28 cellular contexts compared by ENCODE assay signal in genomic region chr1:240466509-240466908, GRCh38.
"Had no signal": no experiment of that assay in that cellular context is flagged by ENCODE, and none has a peak within 500 bp of the region (broad histone marks: within the 10 kb centered on the region; RNA-seq: fewer than 3 reads in every experiment).

No MANE protein-coding gene starts in this region.

- H3K4me1 ChIP-seq: breast epithelium, Peyer's patch, SJCRH30 had no signal

- H3K27me3 Mint-ChIP-seq: activated naive CD4-positive, alpha-beta T cell treated with anti-CD3 and anti-CD28 coated beads, Interleukin-2, amount 50 U/mL, for 24 hours; activated T-cell treated with anti-CD3 and anti-CD28 coated beads, Interleukin-2, amount 50 U/mL, for 24 hours had no signal

- H3K9me3 ChIP-seq: breast epithelium, Peyer's patch, SJCRH30 had no signal

- H3K27ac Mint-ChIP-seq: activated CD8-positive, alpha-beta T cell treated with anti-CD3 and anti-CD28 coated beads, Interleukin-2, amount 10 ng/mL, durations not matched to agents 7 days and 5 days; activated naive CD4-positive, alpha-beta T cell treated with anti-CD3 and anti-CD28 coated beads, Interleukin-2, amount 50 U/mL, for 24 hours; activated T-cell treated with anti-CD3 and anti-CD28 coated beads, Interleukin-2, amount 50 U/mL, for 24 hours; activated T-helper 1 cell treated with anti-CD3 and anti-CD28 coated beads, Interleukin-12 subunit alpha, Interleukin-12 subunit beta, Interleukin-2, Interleukin-4 antibody, amounts not matched to agents 30 ng/mL and 10 ng/mL and 1 ng/mL, durations not matched to agents 14 hours and 24 hours and 36 hours; T-helper 1 cell treated with Interleukin-12 subunit alpha and Interleukin-12 subunit beta and Interleukin-4 antibody, amounts not matched to agents 30 μg/mL and 1 μg/mL, for 36 hours had no signal

- H3K9me3 Mint-ChIP-seq: activated naive CD4-positive, alpha-beta T cell treated with anti-CD3 and anti-CD28 coated beads, Interleukin-2, amount 50 U/mL, for 24 hours; activated T-cell treated with anti-CD3 and anti-CD28 coated beads, Interleukin-2, amount 50 U/mL, for 24 hours; activated T-helper 1 cell treated with anti-CD3 and anti-CD28 coated beads, Interleukin-12 subunit alpha, Interleukin-12 subunit beta, Interleukin-2, Interleukin-4 antibody, amounts not matched to agents 30 ng/mL and 10 ng/mL and 1 ng/mL, durations not matched to agents 14 hours and 24 hours and 36 hours; T-helper 1 cell treated with Interleukin-12 subunit alpha and Interleukin-12 subunit beta and Interleukin-4 antibody, amounts not matched to agents 30 μg/mL and 1 μg/mL, for 36 hours had no signal

- H3K27me3 ChIP-seq: breast epithelium, Peyer's patch, SJCRH30 had no signal

- H3K4me3 Mint-ChIP-seq: activated CD8-positive, alpha-beta T cell treated with anti-CD3 and anti-CD28 coated beads, Interleukin-2, amount 10 ng/mL, durations not matched to agents 7 days and 5 days; activated naive CD4-positive, alpha-beta T cell treated with anti-CD3 and anti-CD28 coated beads, Interleukin-2, amount 50 U/mL, for 24 hours; activated T-cell treated with anti-CD3 and anti-CD28 coated beads, Interleukin-2, amount 50 U/mL, for 24 hours; activated T-helper 1 cell treated with anti-CD3 and anti-CD28 coated beads, Interleukin-12 subunit alpha, Interleukin-12 subunit beta, Interleukin-2, Interleukin-4 antibody, amounts not matched to agents 30 ng/mL and 10 ng/mL and 1 ng/mL, durations not matched to agents 14 hours and 24 hours and 36 hours; T-helper 1 cell treated with Interleukin-12 subunit alpha and Interleukin-12 subunit beta and Interleukin-4 antibody, amounts not matched to agents 30 μg/mL and 1 μg/mL, for 36 hours had no signal

- H3K27ac ChIP-seq: breast epithelium, Peyer's patch, RWPE1, SJCRH30 had no signal

- H3K36me3 Mint-ChIP-seq: activated naive CD4-positive, alpha-beta T cell treated with anti-CD3 and anti-CD28 coated beads, Interleukin-2, amount 50 U/mL, for 24 hours had no signal

- DNase-seq: activated CD4-positive, alpha-beta T cell treated with anti-CD3 and anti-CD28 coated beads for 48 hours; activated CD4-positive, alpha-beta T cell treated with anti-CD3 and anti-CD28 coated beads, Interleukin-2, amount 50 U/mL, for 4 hours; activated CD8-positive, alpha-beta T cell treated with anti-CD3 and anti-CD28 coated beads, Interleukin-2, amount 10 ng/mL, durations not matched to agents 7 days and 5 days; activated effector memory CD4-positive, alpha-beta T cell treated with Interleukin-2 at 50 U/mL for 16 hours; activated naive CD4-positive, alpha-beta T cell; activated T-cell treated with anti-CD3 and anti-CD28 coated beads, Interleukin-2, amount 50 U/mL, for 24 hours; aorta; caudate nucleus; Karpas-422; MM.1S; NCI-H1105; NCI-H1436; NCI-H1694 treated with DMSO at 0.1 percent for 48 hours; NCI-H2029 treated with DMSO at 0.1 percent for 48 hours; NCI-H345; NCI-H510A; NCI-H526 treated with DMSO at 0.1 percent for 48 hours; NCI-H82; NK-92 treated with Interleukin-12 subunit alpha and Interleukin-12 subunit beta, amount 100 ng/mL, for 24 hours; Peyer's patch; Right ventricle myocardium superior; SJCRH30 had no signal

- ATAC-seq: activated CD4-positive, CD25-positive, alpha-beta regulatory T cell treated with anti-CD3 and anti-CD28 coated beads, Interleukin-2, amount 50 U/mL, for 24 hours; activated CD8-positive, alpha-beta T cell treated with anti-CD3 and anti-CD28 coated beads, Interleukin-2, amount 10 ng/mL, durations not matched to agents 7 days and 5 days had no signal

- H3K4me3 ChIP-seq: breast epithelium, Peyer's patch, SJCRH30 had no signal

- H3K36me3 ChIP-seq: breast epithelium, Peyer's patch, SJCRH30 had no signal
